In genomic region chr14:105581551-105582341, GRCh38 we compare ENCODE assay signal across 10 cellular contexts. TPM values are rescaled to one million over a fixed set of nuclear protein-coding genes. Genes with fewer than 3 reads are reported as not detected.
A peak's percentile ranks its signal among the peaks of the same experiment; 100 is the strongest.
DNase-seq lines count a peak whose midpoint lies in the region; ATAC-seq and TF ChIP-seq lines count a peak whose summit lies in the region.
"Had no signal": no experiment of that assay in that cellular context is flagged by ENCODE, and none has a peak within 500 bp of the region (broad histone marks: within the 10 kb centered on the region; RNA-seq: fewer than 3 reads in every experiment).

No MANE protein-coding gene starts in this region.

- H3K9me2 ChIP-seq in HCT116 (ENCODE audit: insufficient read depth) = no peaks in the 10 kb centered on the region

- no peak overlapping the region for H3K27ac Mint-ChIP-seq in osteocyte (ENCODE audit: unreplicated experiment)
- H3K27ac Mint-ChIP-seq in activated T-cell treated with anti-CD3 and anti-CD28 coated beads, Interleukin-2, amount 50 U/mL, for 72 hours = no peak overlapping the region

- H2AFZ ChIP-seq in HCT116 (ENCODE audit: low read depth, low read length, poor library complexity, severe bottlenecking) = no peak overlapping the region

- no peaks in the 10 kb centered on the region for H3K27me3 Mint-ChIP-seq in osteocyte (ENCODE audit: unreplicated experiment)
- no peaks in the 10 kb centered on the region for H3K27me3 Mint-ChIP-seq in activated T-cell treated with anti-CD3 and anti-CD28 coated beads, Interleukin-2, amount 50 U/mL, for 72 hours (ENCODE audit: low read depth)

- no peak overlapping the region for H3K4me2 ChIP-seq in HCT116 (ENCODE audit: low read length)

- no peak overlapping the region for H3K9ac ChIP-seq in HCT116 (ENCODE audit: low read length)

- no peak for DNase-seq in HCT116 (ENCODE audit: low read depth, low spot score)
- DNase-seq in NAMALWA (ENCODE audit: low spot score) = peak; percentile 82
- peak; percentile 83 for DNase-seq in osteocyte (ENCODE audit: extremely low spot score, unreplicated experiment)
- DNase-seq in testis = no peak
- no peak for DNase-seq in body of pancreas
- DNase-seq in activated T-cell treated with anti-CD3 and anti-CD28 coated beads, Interleukin-2, amount 50 U/mL, for 72 hours = no peak
- DNase-seq: GOT3; stimulated activated naive CD4-positive, alpha-beta T cell treated with Interleukin-2 at 50 U/mL for 16 hours had no signal

- H3K4me1 ChIP-seq in HCT116 (ENCODE audit: control insufficient read depth in 1 of 2, insufficient read depth in 2 of 2, low read length in 2 of 2) = no peaks in the 10 kb centered on the region
- H3K4me1 ChIP-seq in testis = no peaks in the 10 kb centered on the region
- no peaks in the 10 kb centered on the region for H3K4me1 ChIP-seq in body of pancreas

- POLR2A ChIA-PET in HCT116 (lab: Charles Lee) = no interaction called here

- intact Hi-C loops in HCT116 (cut with micrococcal nuclease) = loop anchor here (5.0 kb wide), 1 partner anchor 121 kb away; no protein-coding TSS in a partner anchor
- intact Hi-C loops in testis (cut with DNase I; ENCODE audit: low total_unique reads) = no loop called here
- intact Hi-C loops in body of pancreas (cut with DNase I) = no loop called here

- RAD21 ChIA-PET in HCT116 (lab: Charles Lee; ENCODE audit: low non-redundant PET in 1 of 2, low total read pairs in 2 of 2, uncharacterized antibody in 2 of 2, unreplicated experiment in 2 of 2) = no interaction called here

- H4K20me1 ChIP-seq in HCT116 (ENCODE audit: insufficient read depth) = no peaks in the 10 kb centered on the region

- TF ChIP-seq POLR2A in HCT116 (IDR thresholded peaks at IDR 0.05; ENCODE audit: borderline replicate concordance, extremely low read depth, insufficient read depth, insufficient read length) = no peak
- TF ChIP-seq POLR2A in testis (IDR thresholded peaks at IDR 0.05) = no peak
- TF ChIP-seq POLR2A in body of pancreas (IDR thresholded peaks at IDR 0.05) = no peak

- no peaks in the 10 kb centered on the region for H3K36me3 Mint-ChIP-seq in osteocyte (ENCODE audit: unreplicated experiment)
- no peaks in the 10 kb centered on the region for H3K36me3 Mint-ChIP-seq in activated T-cell treated with anti-CD3 and anti-CD28 coated beads, Interleukin-2, amount 50 U/mL, for 72 hours (ENCODE audit: insufficient read depth in 2 of 2)

- H3K27ac ChIP-seq in HCT116 (ENCODE audit: low read depth, low read length) (no peak overlapping the region), testis (no peak overlapping the region), body of pancreas (no peak overlapping the region)

- TF ChIP-seq CTCF in HCT116 (IDR thresholded peaks at IDR 0.05 in 2 of 3, conservative IDR thresholded peaks at IDR 0.05 in 1 of 3; ENCODE audit: borderline replicate concordance in 1 of 3, insufficient read depth in 1 of 3, low read depth in 2 of 3, low read length in 2 of 3) (no peak), osteocyte (IDR thresholded peaks at IDR 0.05) (no peak), testis (IDR thresholded peaks at IDR 0.05) (no peak), body of pancreas (IDR thresholded peaks at IDR 0.05) (no peak)

- H3K27me3 ChIP-seq in HCT116 (ENCODE audit: insufficient read depth, low read length) (no peaks in the 10 kb centered on the region), testis (no peaks in the 10 kb centered on the region), body of pancreas (no peaks in the 10 kb centered on the region)

- H3K36me3 ChIP-seq in HCT116 (ENCODE audit: control insufficient read depth in 1 of 2, insufficient read depth in 2 of 2, low read length in 2 of 2) (no peaks in the 10 kb centered on the region), testis (ENCODE audit: low read depth, missing control alignments) (no peaks in the 10 kb centered on the region), body of pancreas (replicated peaks in 1 of 2; ENCODE audit: insufficient read depth in 1 of 2, low read depth in 2 of 2) (no peaks in the 10 kb centered on the region)

- no peaks in the 10 kb centered on the region for H3K9me3 ChIP-seq in HCT116 (ENCODE audit: control insufficient read depth in 1 of 2, insufficient read depth in 1 of 2, low read depth in 1 of 2, low read length in 2 of 2)
- H3K9me3 ChIP-seq in testis = no peaks in the 10 kb centered on the region
- no peaks in the 10 kb centered on the region for H3K9me3 ChIP-seq in body of pancreas

- H3K79me2 ChIP-seq in HCT116 (ENCODE audit: insufficient read depth, low read length) = no peaks in the 10 kb centered on the region

- H3K4me1 Mint-ChIP-seq in osteocyte (ENCODE audit: unreplicated experiment) = no peaks in the 10 kb centered on the region
- H3K4me1 Mint-ChIP-seq in activated T-cell treated with anti-CD3 and anti-CD28 coated beads, Interleukin-2, amount 50 U/mL, for 72 hours (ENCODE audit: low read depth) = no peaks in the 10 kb centered on the region

- BruUV-seq in HCT116 (replicated peaks; lab: Mats Ljungman, UMichigan) = no TSS peak

- ATAC-seq in GM18873 (IDR thresholded peaks at IDR 0.05; ENCODE audit: low FRiP score, unreplicated experiment) (peak; percentile 34), HCT116 (0 out of 2 replicates have a peak, but pooled peaks have one; percentile 17), body of pancreas (no peak), HG03097 (IDR thresholded peaks at IDR 0.05; ENCODE audit: low FRiP score, unreplicated experiment) (no peak)
- no peak for ATAC-seq in activated T-cell treated with anti-CD3 and anti-CD28 coated beads, Interleukin-2, amount 50 U/mL, for 72 hours (replicated peaks in 1 of 2)

- CTCF ChIA-PET in HCT116 (lab: Charles Lee) = no interaction called here

- WGBS in testis, 2 donors = 50 to 80% methylated on average over 2 to 15 of the region's 15 CpGs
- WGBS in body of pancreas, 2 donors = 59 to 77% methylated on average over 7 to 14 of the region's 15 CpGs

- H3K4me3 ChIP-seq in HCT116 (replicated peaks in 1 of 2; ENCODE audit: low read depth in 1 of 2, low read length in 2 of 2) (no peak overlapping the region), testis (no peak overlapping the region), body of pancreas (no peak overlapping the region)

- H3K4me3 Mint-ChIP-seq in osteocyte (ENCODE audit: unreplicated experiment) = no peak overlapping the region
- H3K4me3 Mint-ChIP-seq in activated T-cell treated with anti-CD3 and anti-CD28 coated beads, Interleukin-2, amount 50 U/mL, for 72 hours = no peak overlapping the region

- no peak for TF ChIP-seq RAD21 in HCT116 (IDR thresholded peaks at IDR 0.05; ENCODE audit: low read depth)

- H3K9me3 Mint-ChIP-seq in osteocyte (ENCODE audit: unreplicated experiment) = peaks cover 25% of the 10 kb centered on the region
- no peaks in the 10 kb centered on the region for H3K9me3 Mint-ChIP-seq in activated T-cell treated with anti-CD3 and anti-CD28 coated beads, Interleukin-2, amount 50 U/mL, for 72 hours

TF ChIP-seq in HCT116, 20 proteins besides CTCF, POLR2A, EP300 and RAD21 (continues in another document):
- no peak for TF ChIP-seq CEBPB (IDR thresholded peaks at IDR 0.05; ENCODE audit: low read depth)
- no peak for TF ChIP-seq EZH2 (IDR thresholded peaks at IDR 0.05)
- TF ChIP-seq ATF3 (IDR thresholded peaks at IDR 0.05) = no peak
- no peak for TF ChIP-seq POLR2AphosphoS5 (IDR thresholded peaks at IDR 0.05; ENCODE audit: low read depth, low read length)
- no peak for TF ChIP-seq ZBTB33 (IDR thresholded peaks at IDR 0.05; ENCODE audit: extremely low read depth, insufficient replicate concordance, low read length)
- TF ChIP-seq ZNF274 (IDR thresholded peaks at IDR 0.05; ENCODE audit: low read depth, low read length) = no peak
- no peak for TF ChIP-seq SIN3A (IDR thresholded peaks at IDR 0.05; ENCODE audit: low read depth)
- TF ChIP-seq EZH2phosphoT487 (IDR thresholded peaks at IDR 0.05; ENCODE audit: borderline replicate concordance) = no peak
- TF ChIP-seq YY1 (IDR thresholded peaks at IDR 0.05; ENCODE audit: extremely low read depth, insufficient replicate concordance, low read depth, low read length) = no peak
- TF ChIP-seq, protein P1, sequence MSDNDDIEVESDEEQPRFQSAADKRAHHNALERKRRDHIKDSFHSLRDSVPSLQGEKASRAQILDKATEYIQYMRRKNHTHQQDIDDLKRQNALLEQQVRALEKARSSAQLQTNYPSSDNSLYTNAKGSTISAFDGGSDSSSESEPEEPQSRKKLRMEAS (IDR thresholded peaks at IDR 0.05) = no peak
- TF ChIP-seq FOSL1 (IDR thresholded peaks at IDR 0.05; ENCODE audit: low read depth) = no peak
- TF ChIP-seq ZFX (IDR thresholded peaks at IDR 0.05) = no peak
- no peak for TF ChIP-seq CBX3 (IDR thresholded peaks at IDR 0.05; ENCODE audit: low read depth)
- no peak for TF ChIP-seq ELF1 (IDR thresholded peaks at IDR 0.05; ENCODE audit: borderline replicate concordance, low read depth)
- no peak for TF ChIP-seq SRF (IDR thresholded peaks at IDR 0.05; ENCODE audit: low read depth)
- TF ChIP-seq SP1 (IDR thresholded peaks at IDR 0.05; ENCODE audit: low read depth) = no peak

RNA-seq across cellular contexts. Expression of gene TMEM121, which starts 55.4 kb away (rescaled TPM):
- total RNA-seq in HCT116 (2021; ENCODE audit: unreplicated experiment) (5.5 TPM), osteocyte (3.3 and 3.6 TPM in 2 replicates), testis (1 to 10 TPM; 3.7 to 4.8 TPM), body of pancreas (10 to 100 TPM in 1 of 2 donors, 1 to 10 TPM in 1; 4.2 to 13.8 TPM)
- polyA plus RNA-seq in HCT116 (2012) = 3.4 and 4.6 TPM in 2 replicates
- polyA plus RNA-seq in testis (ENCODE audit: insufficient read depth, low read depth, low replicate concordance) = 1.4 TPM
- 1 to 10 TPM; 6.3 to 7.9 TPM for total RNA-seq in activated T-cell treated with anti-CD3 and anti-CD28 coated beads, Interleukin-2, amount 50 U/mL, for 72 hours

Comparison
In these comparisons a context has a peak if more than half of its experiments do, and no peak if none do; other contexts are left out.
1. ATAC-seq: peak in GM18873 (single experiment) and HCT116 (single experiment); none in body of pancreas (single experiment), activated T-cell treated with anti-CD3 and anti-CD28 coated beads, Interleukin-2, amount 50 U/mL, for 72 hours (0 of 2) and HG03097 (single experiment).
2. DNase-seq: peak in NAMALWA (single experiment) and osteocyte (single experiment); none in HCT116 (single experiment), testis (single experiment), body of pancreas (0 of 4) and activated T-cell treated with anti-CD3 and anti-CD28 coated beads, Interleukin-2, amount 50 U/mL, for 72 hours (0 of 2).